Comparison of ENCODE assay signal across 8 cellular contexts in genomic region chr1:109213824-109214693, GRCh38. TPM values are rescaled to one million over a fixed set of nuclear protein-coding genes. Genes with fewer than 3 reads are reported as not detected.
DNase-seq lines count a peak whose midpoint lies in the region; ATAC-seq, FAIRE-seq and TF ChIP-seq lines count a peak whose summit lies in the region.

Gene SARS1, plus strand, starts transcription at chr1:109213918. Its CDS starts 75 bp downstream, at chr1:109213993.

- no peaks in the 10 kb centered on the region for H3K36me3 ChIP-seq in prostate gland

- intact Hi-C loops in left cardiac atrium (cut with DNase I) = loop anchor here in 1 of 2 donors (10.0 kb wide), 1 partner anchor 119 kb away; the partner anchor contains the start of gene TMEM167B
- intact Hi-C loops in prostate gland (cut with DNase I) = loop anchor here (5.0 kb wide), 2 partner anchors 102 to 252 kb away; partner anchors contain the start of genes CLCC1 and ELAPOR1

- FAIRE-seq in GM12892 (lab: Jason Lieb, UNC) = peak; percentile 98

- peaks cover 27% of the 10 kb centered on the region for H3K4me1 Mint-ChIP-seq in T-helper 1 cell treated with Interleukin-12 subunit alpha and Interleukin-12 subunit beta and Interleukin-4 antibody, amounts not matched to agents 30 μg/mL and 1 μg/mL, for 36 hours (ENCODE audit: low read depth)

- H3K36me3 Mint-ChIP-seq in T-helper 1 cell treated with Interleukin-12 subunit alpha and Interleukin-12 subunit beta and Interleukin-4 antibody, amounts not matched to agents 30 μg/mL and 1 μg/mL, for 36 hours (ENCODE audit: low read depth) = peaks cover 28% of the 10 kb centered on the region

- no peaks in the 10 kb centered on the region for H3K9me3 ChIP-seq in prostate gland

- H3K4me1 ChIP-seq in prostate gland (replicated peaks) = no peaks in the 10 kb centered on the region

- peak within 1 kb of the TSS; percentile 92 for H3K4me3 Mint-ChIP-seq in T-helper 1 cell treated with Interleukin-12 subunit alpha and Interleukin-12 subunit beta and Interleukin-4 antibody, amounts not matched to agents 30 μg/mL and 1 μg/mL, for 36 hours

- DNase-seq in GM12892 (ENCODE audit: insufficient read length) = peak; percentile 82
- DNase-seq in NCI-H1417 (lab: John Stamatoyannopoulos, UW) = peak; percentile 90 to 94 (median 93)
- peak; percentile 68 for DNase-seq in amniotic epithelial cell (ENCODE audit: low read depth)
- peak; percentile 91 for DNase-seq in left cardiac atrium
- DNase-seq in prostate gland (ENCODE audit: low spot score) = peak; percentile 83
- peak; percentile 92 for DNase-seq in ureter (ENCODE audit: low spot score)

- peak in 1 of 4 experiments; percentile 17 for TF ChIP-seq CTCF in prostate gland (IDR thresholded peaks at IDR 0.05)

- H3K4me3 ChIP-seq in prostate gland = peak within 1 kb of the TSS; percentile 65 to 66

- ATAC-seq in HG02759 (IDR thresholded peaks at IDR 0.05; ENCODE audit: unreplicated experiment) (peak; percentile 87), left cardiac atrium (peak; percentile 97)

- H3K27me3 ChIP-seq in prostate gland (replicated peaks; ENCODE audit: insufficient read depth) = no peaks in the 10 kb centered on the region

- peak within 1 kb of the TSS; percentile 93 for H3K27ac Mint-ChIP-seq in T-helper 1 cell treated with Interleukin-12 subunit alpha and Interleukin-12 subunit beta and Interleukin-4 antibody, amounts not matched to agents 30 μg/mL and 1 μg/mL, for 36 hours

- TF ChIP-seq POLR2A in GM12892 (IDR thresholded peaks at IDR 0.05; ENCODE audit: low read depth, low read length) = peak; percentile 77
- TF ChIP-seq POLR2A in prostate gland (IDR thresholded peaks at IDR 0.05) = peak; percentile 92

- no peaks in the 10 kb centered on the region for H3K9me3 Mint-ChIP-seq in T-helper 1 cell treated with Interleukin-12 subunit alpha and Interleukin-12 subunit beta and Interleukin-4 antibody, amounts not matched to agents 30 μg/mL and 1 μg/mL, for 36 hours

- H3K27ac ChIP-seq in prostate gland = peak within 1 kb of the TSS; percentile 87

- under 1% methylated on average over 63 of the region's 64 CpGs for WGBS in prostate gland

- H3K27me3 Mint-ChIP-seq in T-helper 1 cell treated with Interleukin-12 subunit alpha and Interleukin-12 subunit beta and Interleukin-4 antibody, amounts not matched to agents 30 μg/mL and 1 μg/mL, for 36 hours (ENCODE audit: low read depth) = peaks cover 6% of the 10 kb centered on the region

RNA-seq across cellular contexts. Expression of gene SARS1, which starts in this region (rescaled TPM):
- polyA plus RNA-seq in GM12892 (2012; ENCODE audit: missing spikeins) = 87.9 TPM
- total RNA-seq in left cardiac atrium = 100 to 1,000 TPM; 109 to 141 TPM
- total RNA-seq in prostate gland = 100 to 1,000 TPM; 123 to 132 TPM
- total RNA-seq in ureter = 239 TPM

Comparison
In these comparisons a context has a peak if more than half of its experiments do, and no peak if none do; other contexts are left out.
1. Peak in every context shown above with its lines: DNase-seq, ATAC-seq, H3K4me3 ChIP-seq and H3K27ac ChIP-seq.